ENCODE assay signal across 1 cellular context in the genomic region with DNA sequence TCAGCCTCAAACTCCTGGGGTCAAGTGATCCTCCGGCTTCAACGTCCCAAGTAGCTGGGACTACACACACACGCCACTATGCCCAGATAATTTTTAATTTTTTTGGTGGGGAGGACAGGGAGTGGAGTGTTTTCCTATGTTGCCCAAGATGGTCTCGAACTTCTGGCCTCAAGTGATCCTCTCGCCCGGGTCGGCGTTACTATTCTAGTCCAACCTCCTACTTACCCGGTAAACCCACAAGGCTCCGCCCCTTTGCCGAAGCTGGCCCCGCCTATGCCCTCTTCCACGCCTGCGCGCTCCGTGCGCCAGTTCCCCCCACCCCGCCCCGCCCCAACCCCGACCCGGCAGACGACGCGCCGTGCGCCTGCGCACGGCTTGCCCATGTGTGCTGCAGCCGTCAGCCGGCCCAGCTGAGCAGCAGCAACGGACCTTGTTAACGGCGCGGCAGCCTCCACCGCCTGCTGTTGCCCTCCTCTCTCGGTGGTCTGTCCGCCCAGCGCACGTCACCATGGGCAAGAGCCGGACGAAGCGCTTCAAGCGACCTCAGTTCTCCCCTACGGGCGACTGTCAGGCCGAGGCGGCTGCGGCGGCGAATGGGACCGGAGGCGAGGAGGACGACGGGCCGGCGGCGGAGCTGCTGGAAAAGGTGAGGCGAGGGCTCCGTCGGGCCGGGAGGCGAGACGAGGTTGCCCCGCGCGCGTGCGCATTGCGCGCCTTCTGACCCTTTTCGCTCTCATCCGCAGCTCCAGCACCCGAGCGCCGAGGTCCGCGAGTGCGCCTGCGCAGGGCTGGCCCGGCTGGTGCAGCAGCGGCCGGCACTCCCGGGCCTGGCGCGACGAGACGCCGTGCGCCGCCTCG.
A peak's percentile ranks its signal among the peaks of the same experiment; 100 is the strongest.
TF ChIP-seq lines count a peak whose summit lies in the region.

A gene with protein sequence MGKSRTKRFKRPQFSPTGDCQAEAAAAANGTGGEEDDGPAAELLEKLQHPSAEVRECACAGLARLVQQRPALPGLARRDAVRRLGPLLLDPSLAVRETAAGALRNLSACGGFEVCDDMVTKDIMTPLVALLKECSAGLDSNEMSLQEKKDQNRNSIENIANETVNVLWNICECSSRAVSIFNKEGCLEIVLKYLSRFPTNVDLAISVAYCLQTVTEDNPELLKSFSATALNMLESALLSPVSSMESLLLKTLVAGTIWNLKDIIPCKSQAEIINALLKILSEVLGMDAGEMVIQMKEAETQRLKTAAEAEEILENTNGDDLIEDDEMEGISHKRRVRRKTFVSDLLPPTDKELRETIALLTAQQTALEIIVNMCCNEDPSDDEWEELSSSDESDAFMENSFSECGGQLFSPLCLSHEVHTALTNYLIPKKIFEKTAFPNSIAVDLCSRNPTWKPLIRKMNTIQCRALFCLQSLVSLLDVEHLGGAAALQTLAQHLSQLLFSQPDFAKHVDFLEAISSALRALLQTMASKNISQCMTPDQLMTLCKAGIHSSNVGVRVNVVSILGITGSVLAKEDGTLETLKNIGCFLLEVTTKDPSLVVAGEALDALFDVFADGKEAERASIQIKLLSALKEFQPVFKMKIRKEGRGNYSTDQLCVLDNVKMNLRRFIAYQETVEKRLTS (plus strand): TSS at position 347 of the 858 bp plus-strand sequence. CDS start 162 bp downstream, at position 509.

TF ChIP-seq in K562, 482 proteins besides CTCF, POLR2A, EP300 and RAD21 (continued from another document and continues in another):
- TF ChIP-seq, protein P1, sequence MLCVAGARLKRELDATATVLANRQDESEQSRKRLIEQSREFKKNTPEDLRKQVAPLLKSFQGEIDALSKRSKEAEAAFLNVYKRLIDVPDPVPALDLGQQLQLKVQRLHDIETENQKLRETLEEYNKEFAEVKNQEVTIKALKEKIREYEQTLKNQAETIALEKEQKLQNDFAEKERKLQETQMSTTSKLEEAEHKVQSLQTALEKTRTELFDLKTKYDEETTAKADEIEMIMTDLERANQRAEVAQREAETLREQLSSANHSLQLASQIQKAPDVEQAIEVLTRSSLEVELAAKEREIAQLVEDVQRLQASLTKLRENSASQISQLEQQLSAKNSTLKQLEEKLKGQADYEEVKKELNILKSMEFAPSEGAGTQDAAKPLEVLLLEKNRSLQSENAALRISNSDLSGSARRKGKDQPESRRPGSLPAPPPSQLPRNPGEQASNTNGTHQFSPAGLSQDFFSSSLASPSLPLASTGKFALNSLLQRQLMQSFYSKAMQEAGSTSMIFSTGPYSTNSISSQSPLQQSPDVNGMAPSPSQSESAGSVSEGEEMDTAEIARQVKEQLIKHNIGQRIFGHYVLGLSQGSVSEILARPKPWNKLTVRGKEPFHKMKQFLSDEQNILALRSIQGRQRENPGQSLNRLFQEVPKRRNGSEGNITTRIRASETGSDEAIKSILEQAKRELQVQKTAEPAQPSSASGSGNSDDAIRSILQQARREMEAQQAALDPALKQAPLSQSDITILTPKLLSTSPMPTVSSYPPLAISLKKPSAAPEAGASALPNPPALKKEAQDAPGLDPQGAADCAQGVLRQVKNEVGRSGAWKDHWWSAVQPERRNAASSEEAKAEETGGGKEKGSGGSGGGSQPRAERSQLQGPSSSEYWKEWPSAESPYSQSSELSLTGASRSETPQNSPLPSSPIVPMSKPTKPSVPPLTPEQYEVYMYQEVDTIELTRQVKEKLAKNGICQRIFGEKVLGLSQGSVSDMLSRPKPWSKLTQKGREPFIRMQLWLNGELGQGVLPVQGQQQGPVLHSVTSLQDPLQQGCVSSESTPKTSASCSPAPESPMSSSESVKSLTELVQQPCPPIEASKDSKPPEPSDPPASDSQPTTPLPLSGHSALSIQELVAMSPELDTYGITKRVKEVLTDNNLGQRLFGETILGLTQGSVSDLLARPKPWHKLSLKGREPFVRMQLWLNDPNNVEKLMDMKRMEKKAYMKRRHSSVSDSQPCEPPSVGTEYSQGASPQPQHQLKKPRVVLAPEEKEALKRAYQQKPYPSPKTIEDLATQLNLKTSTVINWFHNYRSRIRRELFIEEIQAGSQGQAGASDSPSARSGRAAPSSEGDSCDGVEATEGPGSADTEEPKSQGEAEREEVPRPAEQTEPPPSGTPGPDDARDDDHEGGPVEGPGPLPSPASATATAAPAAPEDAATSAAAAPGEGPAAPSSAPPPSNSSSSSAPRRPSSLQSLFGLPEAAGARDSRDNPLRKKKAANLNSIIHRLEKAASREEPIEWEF (CRISPR knock-in tag; IDR thresholded peaks at IDR 0.05) = no peak
- TF ChIP-seq, protein P2, sequence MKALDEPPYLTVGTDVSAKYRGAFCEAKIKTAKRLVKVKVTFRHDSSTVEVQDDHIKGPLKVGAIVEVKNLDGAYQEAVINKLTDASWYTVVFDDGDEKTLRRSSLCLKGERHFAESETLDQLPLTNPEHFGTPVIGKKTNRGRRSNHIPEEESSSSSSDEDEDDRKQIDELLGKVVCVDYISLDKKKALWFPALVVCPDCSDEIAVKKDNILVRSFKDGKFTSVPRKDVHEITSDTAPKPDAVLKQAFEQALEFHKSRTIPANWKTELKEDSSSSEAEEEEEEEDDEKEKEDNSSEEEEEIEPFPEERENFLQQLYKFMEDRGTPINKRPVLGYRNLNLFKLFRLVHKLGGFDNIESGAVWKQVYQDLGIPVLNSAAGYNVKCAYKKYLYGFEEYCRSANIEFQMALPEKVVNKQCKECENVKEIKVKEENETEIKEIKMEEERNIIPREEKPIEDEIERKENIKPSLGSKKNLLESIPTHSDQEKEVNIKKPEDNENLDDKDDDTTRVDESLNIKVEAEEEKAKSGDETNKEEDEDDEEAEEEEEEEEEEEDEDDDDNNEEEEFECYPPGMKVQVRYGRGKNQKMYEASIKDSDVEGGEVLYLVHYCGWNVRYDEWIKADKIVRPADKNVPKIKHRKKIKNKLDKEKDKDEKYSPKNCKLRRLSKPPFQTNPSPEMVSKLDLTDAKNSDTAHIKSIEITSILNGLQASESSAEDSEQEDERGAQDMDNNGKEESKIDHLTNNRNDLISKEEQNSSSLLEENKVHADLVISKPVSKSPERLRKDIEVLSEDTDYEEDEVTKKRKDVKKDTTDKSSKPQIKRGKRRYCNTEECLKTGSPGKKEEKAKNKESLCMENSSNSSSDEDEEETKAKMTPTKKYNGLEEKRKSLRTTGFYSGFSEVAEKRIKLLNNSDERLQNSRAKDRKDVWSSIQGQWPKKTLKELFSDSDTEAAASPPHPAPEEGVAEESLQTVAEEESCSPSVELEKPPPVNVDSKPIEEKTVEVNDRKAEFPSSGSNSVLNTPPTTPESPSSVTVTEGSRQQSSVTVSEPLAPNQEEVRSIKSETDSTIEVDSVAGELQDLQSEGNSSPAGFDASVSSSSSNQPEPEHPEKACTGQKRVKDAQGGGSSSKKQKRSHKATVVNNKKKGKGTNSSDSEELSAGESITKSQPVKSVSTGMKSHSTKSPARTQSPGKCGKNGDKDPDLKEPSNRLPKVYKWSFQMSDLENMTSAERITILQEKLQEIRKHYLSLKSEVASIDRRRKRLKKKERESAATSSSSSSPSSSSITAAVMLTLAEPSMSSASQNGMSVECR (CRISPR knock-in tag; IDR thresholded peaks at IDR 0.05) = peak; percentile 96
- TF ChIP-seq, protein P3, sequence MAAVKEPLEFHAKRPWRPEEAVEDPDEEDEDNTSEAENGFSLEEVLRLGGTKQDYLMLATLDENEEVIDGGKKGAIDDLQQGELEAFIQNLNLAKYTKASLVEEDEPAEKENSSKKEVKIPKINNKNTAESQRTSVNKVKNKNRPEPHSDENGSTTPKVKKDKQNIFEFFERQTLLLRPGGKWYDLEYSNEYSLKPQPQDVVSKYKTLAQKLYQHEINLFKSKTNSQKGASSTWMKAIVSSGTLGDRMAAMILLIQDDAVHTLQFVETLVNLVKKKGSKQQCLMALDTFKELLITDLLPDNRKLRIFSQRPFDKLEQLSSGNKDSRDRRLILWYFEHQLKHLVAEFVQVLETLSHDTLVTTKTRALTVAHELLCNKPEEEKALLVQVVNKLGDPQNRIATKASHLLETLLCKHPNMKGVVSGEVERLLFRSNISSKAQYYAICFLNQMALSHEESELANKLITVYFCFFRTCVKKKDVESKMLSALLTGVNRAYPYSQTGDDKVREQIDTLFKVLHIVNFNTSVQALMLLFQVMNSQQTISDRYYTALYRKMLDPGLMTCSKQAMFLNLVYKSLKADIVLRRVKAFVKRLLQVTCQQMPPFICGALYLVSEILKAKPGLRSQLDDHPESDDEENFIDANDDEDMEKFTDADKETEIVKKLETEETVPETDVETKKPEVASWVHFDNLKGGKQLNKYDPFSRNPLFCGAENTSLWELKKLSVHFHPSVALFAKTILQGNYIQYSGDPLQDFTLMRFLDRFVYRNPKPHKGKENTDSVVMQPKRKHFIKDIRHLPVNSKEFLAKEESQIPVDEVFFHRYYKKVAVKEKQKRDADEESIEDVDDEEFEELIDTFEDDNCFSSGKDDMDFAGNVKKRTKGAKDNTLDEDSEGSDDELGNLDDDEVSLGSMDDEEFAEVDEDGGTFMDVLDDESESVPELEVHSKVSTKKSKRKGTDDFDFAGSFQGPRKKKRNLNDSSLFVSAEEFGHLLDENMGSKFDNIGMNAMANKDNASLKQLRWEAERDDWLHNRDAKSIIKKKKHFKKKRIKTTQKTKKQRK (IDR thresholded peaks at IDR 0.05; ENCODE audit: borderline replicate concordance, low read depth, low read length) = no peak
- TF ChIP-seq GATA2 (CRISPR knock-in tag; IDR thresholded peaks at IDR 0.05) (no peak), ZFX (CRISPR knock-in tag; IDR thresholded peaks at IDR 0.05) (no peak), POLR2G (IDR thresholded peaks at IDR 0.05; ENCODE audit: low read depth, low read length) (peak; percentile 80), ESRRB (CRISPR knock-in tag; IDR thresholded peaks at IDR 0.05; ENCODE audit: borderline replicate concordance) (no peak), FOXJ2 (tag; IDR thresholded peaks at IDR 0.05) (no peak), PTRF (tag; IDR thresholded peaks at IDR 0.05) (no peak), ZNF695 (CRISPR knock-in tag; IDR thresholded peaks at IDR 0.05) (no peak), TGIF2 (CRISPR knock-in tag; IDR thresholded peaks at IDR 0.05) (peak; percentile 48; the same call in 1 of the 2 replicates), ATF1 (CRISPR knock-in tag; IDR thresholded peaks at IDR 0.05) (no peak), ATF1 (tag; IDR thresholded peaks at IDR 0.05) (peak; percentile 36; the same call in 1 of the 2 replicates), ZNF589 (CRISPR knock-in tag; IDR thresholded peaks at IDR 0.05; ENCODE audit: low read depth) (no peak), RFX1 (IDR thresholded peaks at IDR 0.05) (no peak), SMARCB1 (IDR thresholded peaks at IDR 0.05; ENCODE audit: insufficient read length, low read depth) (no peak), HMG20B (CRISPR knock-in tag; IDR thresholded peaks at IDR 0.05) (no peak), ZNF384 (IDR thresholded peaks at IDR 0.05; ENCODE audit: low read depth, low read length) (no peak), NCOA1 (IDR thresholded peaks at IDR 0.05; ENCODE audit: low read depth) (no peak), NR4A1 (CRISPR knock-in tag; IDR thresholded peaks at IDR 0.05) (no peak), NR4A1 (tag; IDR thresholded peaks at IDR 0.05) (no peak)
- TF ChIP-seq, protein P4, sequence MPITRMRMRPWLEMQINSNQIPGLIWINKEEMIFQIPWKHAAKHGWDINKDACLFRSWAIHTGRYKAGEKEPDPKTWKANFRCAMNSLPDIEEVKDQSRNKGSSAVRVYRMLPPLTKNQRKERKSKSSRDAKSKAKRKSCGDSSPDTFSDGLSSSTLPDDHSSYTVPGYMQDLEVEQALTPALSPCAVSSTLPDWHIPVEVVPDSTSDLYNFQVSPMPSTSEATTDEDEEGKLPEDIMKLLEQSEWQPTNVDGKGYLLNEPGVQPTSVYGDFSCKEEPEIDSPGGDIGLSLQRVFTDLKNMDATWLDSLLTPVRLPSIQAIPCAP (CRISPR knock-in tag; IDR thresholded peaks at IDR 0.05; ENCODE audit: borderline replicate concordance) = no peak
- TF ChIP-seq, protein P5, sequence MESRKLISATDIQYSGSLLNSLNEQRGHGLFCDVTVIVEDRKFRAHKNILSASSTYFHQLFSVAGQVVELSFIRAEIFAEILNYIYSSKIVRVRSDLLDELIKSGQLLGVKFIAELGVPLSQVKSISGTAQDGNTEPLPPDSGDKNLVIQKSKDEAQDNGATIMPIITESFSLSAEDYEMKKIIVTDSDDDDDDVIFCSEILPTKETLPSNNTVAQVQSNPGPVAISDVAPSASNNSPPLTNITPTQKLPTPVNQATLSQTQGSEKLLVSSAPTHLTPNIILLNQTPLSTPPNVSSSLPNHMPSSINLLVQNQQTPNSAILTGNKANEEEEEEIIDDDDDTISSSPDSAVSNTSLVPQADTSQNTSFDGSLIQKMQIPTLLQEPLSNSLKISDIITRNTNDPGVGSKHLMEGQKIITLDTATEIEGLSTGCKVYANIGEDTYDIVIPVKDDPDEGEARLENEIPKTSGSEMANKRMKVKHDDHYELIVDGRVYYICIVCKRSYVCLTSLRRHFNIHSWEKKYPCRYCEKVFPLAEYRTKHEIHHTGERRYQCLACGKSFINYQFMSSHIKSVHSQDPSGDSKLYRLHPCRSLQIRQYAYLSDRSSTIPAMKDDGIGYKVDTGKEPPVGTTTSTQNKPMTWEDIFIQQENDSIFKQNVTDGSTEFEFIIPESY (CRISPR knock-in tag; IDR thresholded peaks at IDR 0.05) = no peak
- TF ChIP-seq, protein P6, sequence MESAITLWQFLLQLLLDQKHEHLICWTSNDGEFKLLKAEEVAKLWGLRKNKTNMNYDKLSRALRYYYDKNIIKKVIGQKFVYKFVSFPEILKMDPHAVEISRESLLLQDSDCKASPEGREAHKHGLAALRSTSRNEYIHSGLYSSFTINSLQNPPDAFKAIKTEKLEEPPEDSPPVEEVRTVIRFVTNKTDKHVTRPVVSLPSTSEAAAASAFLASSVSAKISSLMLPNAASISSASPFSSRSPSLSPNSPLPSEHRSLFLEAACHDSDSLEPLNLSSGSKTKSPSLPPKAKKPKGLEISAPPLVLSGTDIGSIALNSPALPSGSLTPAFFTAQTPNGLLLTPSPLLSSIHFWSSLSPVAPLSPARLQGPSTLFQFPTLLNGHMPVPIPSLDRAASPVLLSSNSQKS (CRISPR knock-in tag; IDR thresholded peaks at IDR 0.05) = no peak
- TF ChIP-seq, protein P7, sequence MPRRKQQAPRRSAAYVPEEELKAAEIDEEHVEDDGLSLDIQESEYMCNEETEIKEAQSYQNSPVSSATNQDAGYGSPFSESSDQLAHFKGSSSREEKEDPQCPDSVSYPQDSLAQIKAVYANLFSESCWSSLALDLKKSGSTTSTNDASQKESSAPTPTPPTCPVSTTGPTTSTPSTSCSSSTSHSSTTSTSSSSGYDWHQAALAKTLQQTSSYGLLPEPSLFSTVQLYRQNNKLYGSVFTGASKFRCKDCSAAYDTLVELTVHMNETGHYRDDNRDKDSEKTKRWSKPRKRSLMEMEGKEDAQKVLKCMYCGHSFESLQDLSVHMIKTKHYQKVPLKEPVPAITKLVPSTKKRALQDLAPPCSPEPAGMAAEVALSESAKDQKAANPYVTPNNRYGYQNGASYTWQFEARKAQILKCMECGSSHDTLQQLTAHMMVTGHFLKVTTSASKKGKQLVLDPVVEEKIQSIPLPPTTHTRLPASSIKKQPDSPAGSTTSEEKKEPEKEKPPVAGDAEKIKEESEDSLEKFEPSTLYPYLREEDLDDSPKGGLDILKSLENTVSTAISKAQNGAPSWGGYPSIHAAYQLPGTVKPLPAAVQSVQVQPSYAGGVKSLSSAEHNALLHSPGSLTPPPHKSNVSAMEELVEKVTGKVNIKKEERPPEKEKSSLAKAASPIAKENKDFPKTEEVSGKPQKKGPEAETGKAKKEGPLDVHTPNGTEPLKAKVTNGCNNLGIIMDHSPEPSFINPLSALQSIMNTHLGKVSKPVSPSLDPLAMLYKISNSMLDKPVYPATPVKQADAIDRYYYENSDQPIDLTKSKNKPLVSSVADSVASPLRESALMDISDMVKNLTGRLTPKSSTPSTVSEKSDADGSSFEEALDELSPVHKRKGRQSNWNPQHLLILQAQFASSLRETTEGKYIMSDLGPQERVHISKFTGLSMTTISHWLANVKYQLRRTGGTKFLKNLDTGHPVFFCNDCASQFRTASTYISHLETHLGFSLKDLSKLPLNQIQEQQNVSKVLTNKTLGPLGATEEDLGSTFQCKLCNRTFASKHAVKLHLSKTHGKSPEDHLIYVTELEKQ (CRISPR knock-in tag; IDR thresholded peaks at IDR 0.05) = no peak
